17 cellular contexts compared by ENCODE assay signal in genomic region chr11:496834-497564, GRCh38. TPM values are rescaled to one million over a fixed set of nuclear protein-coding genes. Genes with fewer than 3 reads are reported as not detected.
DNase-seq lines count a peak whose midpoint lies in the region; ATAC-seq and TF ChIP-seq lines count a peak whose summit lies in the region.
"Had no signal": no experiment of that assay in that cellular context is flagged by ENCODE, and none has a peak within 500 bp of the region (broad histone marks: within the 10 kb centered on the region; RNA-seq: fewer than 3 reads in every experiment).

No MANE protein-coding gene starts in this region.

- H3K36me3 Mint-ChIP-seq in activated CD4-positive, alpha-beta T cell treated with anti-CD3 and anti-CD28 coated beads for 36 hours (ENCODE audit: low read depth), result peaks cover 39% of the 10 kb centered on the region
- H3K36me3 Mint-ChIP-seq in activated naive CD8-positive, alpha-beta T cell, result peaks cover 10% of the 10 kb centered on the region
- peaks cover 53% of the 10 kb centered on the region for H3K36me3 Mint-ChIP-seq in nephron progenitor cell (ENCODE audit: low read depth)

- POLR2A ChIA-PET in activated CD4-positive, alpha-beta T cell treated with anti-CD3 and anti-CD28 coated beads for 36 hours (lab: Charles Lee), result no interaction called here

- no peak for ATAC-seq in activated CD4-positive, alpha-beta T cell treated with anti-CD3 and anti-CD28 coated beads for 36 hours
- ATAC-seq in HG02763 (IDR thresholded peaks at IDR 0.05; ENCODE audit: unreplicated experiment), result no peak
- ATAC-seq: HCT116 had no signal

- no peak for DNase-seq in activated CD4-positive, alpha-beta T cell treated with anti-CD3 and anti-CD28 coated beads for 36 hours
- DNase-seq in activated CD4-positive, alpha-beta T cell treated with anti-CD3 and anti-CD28 coated beads for 4 hours, result no peak
- DNase-seq in DMS53 treated with DMSO at 0.1 percent for 48 hours (lab: John Stamatoyannopoulos, UW; ENCODE audit: unreplicated experiment), result peak; percentile 12
- DNase-seq in nephron progenitor cell, result no peak
- DNase-seq in smooth muscle cell (lab: John Stamatoyannopoulos, UW; ENCODE audit: unreplicated experiment), result no peak
- DNase-seq in stimulated activated CD4-positive, alpha-beta T cell treated with anti-CD3 and anti-CD28 coated beads, Interleukin-4, amount 100 ng/mL, for 4 hours, result no peak
- DNase-seq: activated CD4-positive, alpha-beta T cell treated with anti-CD3 and anti-CD28 coated beads, Interleukin-2, amount 50 U/mL, for 1 hour; activated T-cell treated with anti-CD3 and anti-CD28 coated beads, Interleukin-2, amount 50 U/mL, for 48 hours; CD8-positive, alpha-beta memory T cell; foreskin melanocyte; NCI-H187; NCI-H446 treated with DMSO at 0.1 percent for 48 hours had no signal

- H2AFZ ChIP-seq in smooth muscle cell (ENCODE audit: low read depth), result no peak overlapping the region

- H3F3A ChIP-seq in smooth muscle cell (ENCODE audit: low read depth), result peaks cover 10% of the 10 kb centered on the region

- H3K4me3 Mint-ChIP-seq in activated CD4-positive, alpha-beta T cell treated with anti-CD3 and anti-CD28 coated beads for 36 hours, result no peak overlapping the region
- H3K4me3 Mint-ChIP-seq in activated naive CD8-positive, alpha-beta T cell, result peak overlapping the region; percentile 17
- no peak overlapping the region for H3K4me3 Mint-ChIP-seq in nephron progenitor cell

- no peaks in the 10 kb centered on the region for H3K4me1 Mint-ChIP-seq in activated CD4-positive, alpha-beta T cell treated with anti-CD3 and anti-CD28 coated beads for 36 hours
- H3K4me1 Mint-ChIP-seq in activated naive CD8-positive, alpha-beta T cell (ENCODE audit: low read depth), result peaks cover 2% of the 10 kb centered on the region
- H3K4me1 Mint-ChIP-seq in nephron progenitor cell, result peaks cover 17% of the 10 kb centered on the region

- intact Hi-C loops in activated CD4-positive, alpha-beta T cell treated with anti-CD3 and anti-CD28 coated beads for 36 hours (cut with DNase I, micrococcal nuclease), result no loop called here

- H3K27me3 Mint-ChIP-seq in activated CD4-positive, alpha-beta T cell treated with anti-CD3 and anti-CD28 coated beads for 36 hours, result no peaks in the 10 kb centered on the region
- no peaks in the 10 kb centered on the region for H3K27me3 Mint-ChIP-seq in activated naive CD8-positive, alpha-beta T cell
- peaks cover 3% of the 10 kb centered on the region for H3K27me3 Mint-ChIP-seq in nephron progenitor cell (ENCODE audit: low read depth, poor library complexity)

- no peak overlapping the region for H3K4me2 ChIP-seq in smooth muscle cell

- 98% methylated on average over 33 of the region's 34 CpGs for WGBS in smooth muscle cell (ENCODE audit: low lambda C conversion rate)

- peaks cover 16% of the 10 kb centered on the region for H4K20me1 ChIP-seq in smooth muscle cell (ENCODE audit: low read depth)

- peaks cover 5% of the 10 kb centered on the region for H3K79me2 ChIP-seq in smooth muscle cell (ENCODE audit: low read depth)

- no peak for TF ChIP-seq CTCF in nephron progenitor cell (IDR thresholded peaks at IDR 0.05)
- TF ChIP-seq CTCF in smooth muscle cell (IDR thresholded peaks at IDR 0.05; ENCODE audit: borderline replicate concordance, insufficient read depth, poor library complexity, severe bottlenecking), result no peak

- no peak overlapping the region for H3K27ac ChIP-seq in smooth muscle cell (ENCODE audit: low read depth)

- no peaks in the 10 kb centered on the region for H3K9me3 Mint-ChIP-seq in activated CD4-positive, alpha-beta T cell treated with anti-CD3 and anti-CD28 coated beads for 36 hours (ENCODE audit: low read depth)
- H3K9me3 Mint-ChIP-seq in activated naive CD8-positive, alpha-beta T cell (ENCODE audit: low read depth), result no peaks in the 10 kb centered on the region
- peaks cover 15% of the 10 kb centered on the region for H3K9me3 Mint-ChIP-seq in nephron progenitor cell
- H3K9me3 Mint-ChIP-seq: CD8-positive, alpha-beta memory T cell had no signal

- no peak overlapping the region for H3K9ac ChIP-seq in smooth muscle cell (ENCODE audit: low read depth)

- H3K27ac Mint-ChIP-seq in activated CD4-positive, alpha-beta T cell treated with anti-CD3 and anti-CD28 coated beads for 36 hours, result peak overlapping the region; percentile 60
- peak overlapping the region; percentile 89 for H3K27ac Mint-ChIP-seq in activated naive CD8-positive, alpha-beta T cell
- peak overlapping the region; percentile 71 for H3K27ac Mint-ChIP-seq in nephron progenitor cell

- no peaks in the 10 kb centered on the region for H3K36me3 ChIP-seq in smooth muscle cell (ENCODE audit: low read depth)

- H3K4me1 ChIP-seq in smooth muscle cell (ENCODE audit: low read depth), result no peaks in the 10 kb centered on the region

- H3K27me3 ChIP-seq in smooth muscle cell (ENCODE audit: low read depth), result no peaks in the 10 kb centered on the region

- H3K4me3 ChIP-seq in smooth muscle cell, result no peak overlapping the region
- H3K4me3 ChIP-seq: left ventricle myocardium inferior had no signal

- CTCF ChIA-PET in activated CD4-positive, alpha-beta T cell treated with anti-CD3 and anti-CD28 coated beads for 36 hours (lab: Charles Lee), result no interaction called here

- H3K9me3 ChIP-seq in smooth muscle cell (replicated peaks; ENCODE audit: low read depth), result no peaks in the 10 kb centered on the region
- H3K9me3 ChIP-seq: left ventricle myocardium inferior had no signal

RNA-seq across cellular contexts. Expression of gene RNH1, which starts 10.0 kb away (rescaled TPM):
- total RNA-seq in activated CD4-positive, alpha-beta T cell treated with anti-CD3 and anti-CD28 coated beads for 36 hours, result 100 to 1,000 TPM; 111 to 116 TPM
- 91.3 and 106 TPM in 2 replicates for total RNA-seq in smooth muscle cell
- 242 and 243 TPM in 2 replicates for polyA plus RNA-seq in smooth muscle cell

RNA-seq across cellular contexts. Expression of gene HRAS, which starts 38.4 kb away (rescaled TPM):
- 10 to 100 TPM; 26.8 to 41.9 TPM for total RNA-seq in activated CD4-positive, alpha-beta T cell treated with anti-CD3 and anti-CD28 coated beads for 36 hours
- 19.2 and 39.9 TPM in 2 replicates for total RNA-seq in smooth muscle cell
- 59.1 and 82.5 TPM in 2 replicates for polyA plus RNA-seq in smooth muscle cell

RNA-seq across cellular contexts. Expression of gene LRRC56, which starts 40.3 kb away (rescaled TPM):
- total RNA-seq in activated CD4-positive, alpha-beta T cell treated with anti-CD3 and anti-CD28 coated beads for 36 hours, result under 1 TPM; 0.96 to 0.98 TPM
- 0.31 and 1.5 TPM in 2 replicates for total RNA-seq in smooth muscle cell
- 1.5 TPM in 2 replicates for polyA plus RNA-seq in smooth muscle cell

RNA-seq across cellular contexts. Expression of gene PTDSS2, which starts 46.9 kb away (rescaled TPM):
- 10 to 100 TPM; 14.8 to 18.8 TPM for total RNA-seq in activated CD4-positive, alpha-beta T cell treated with anti-CD3 and anti-CD28 coated beads for 36 hours
- total RNA-seq in smooth muscle cell, result 15.2 and 20.7 TPM in 2 replicates
- 25.2 and 33.5 TPM in 2 replicates for polyA plus RNA-seq in smooth muscle cell

RNA-seq across cellular contexts. Expression of gene ANO9, which starts 55.2 kb away (rescaled TPM):
- total RNA-seq in activated CD4-positive, alpha-beta T cell treated with anti-CD3 and anti-CD28 coated beads for 36 hours, result 10 to 100 TPM; 31.7 to 38.8 TPM
- 0.67 and 1.4 TPM in 2 replicates for total RNA-seq in smooth muscle cell
- polyA plus RNA-seq in smooth muscle cell, result 1.5 and 7.1 TPM in 2 replicates
- total RNA-seq: SK-MEL-5 had no signal
